15 cellular contexts compared by ENCODE assay signal in the genomic region with DNA sequence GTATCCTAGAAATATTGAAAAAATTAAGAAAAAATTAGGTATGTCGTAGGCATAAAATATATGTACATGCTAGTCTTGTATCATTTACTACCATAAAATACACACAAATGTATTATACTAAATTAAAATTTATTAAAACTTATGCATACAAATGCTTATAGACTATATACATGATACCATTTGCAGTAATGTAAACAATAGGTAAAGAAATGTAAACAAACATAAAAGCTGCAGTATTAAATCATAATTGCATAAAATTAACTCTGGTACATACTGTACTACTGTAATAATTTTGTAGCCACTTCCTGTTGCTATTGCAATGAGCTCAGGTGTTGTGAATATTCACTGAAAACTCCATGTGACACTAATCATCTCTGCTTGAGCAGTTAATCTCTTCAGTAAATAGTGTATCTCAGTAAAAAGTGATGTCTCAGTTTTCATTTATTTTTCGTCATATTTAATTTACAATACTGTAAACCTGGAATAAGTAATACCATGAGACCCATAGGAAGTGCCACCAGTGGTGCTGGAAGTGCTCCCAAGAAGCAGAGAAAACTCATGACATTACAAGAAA. TPM values are rescaled to one million over a fixed set of nuclear protein-coding genes. Genes with fewer than 3 reads are reported as not detected.
DNase-seq lines count a peak whose midpoint lies in the region; ATAC-seq and TF ChIP-seq lines count a peak whose summit lies in the region.
"Had no signal": no experiment of that assay in that cellular context is flagged by ENCODE, and none has a peak within 500 bp of the region (broad histone marks: within the 10 kb centered on the region; RNA-seq: fewer than 3 reads in every experiment).

No MANE protein-coding gene starts in this region.

- in situ Hi-C loops in gastrocnemius medialis (cut with MboI; ENCODE audit: low sequenced_read_pairs in 4 of 4) = no loop called here

- ATAC-seq in HG03565 (IDR thresholded peaks at IDR 0.05; ENCODE audit: unreplicated experiment) (no peak), gastrocnemius medialis (no peak), GM19035 (IDR thresholded peaks at IDR 0.05; ENCODE audit: unreplicated experiment) (no peak)
- ATAC-seq: GM12878, GM23338 had no signal

- peaks cover 16 to 58% of the 10 kb centered on the region in 2 experiments; a peak in 2 of 3 replicates for H3K36me3 ChIP-seq in HEK293 (ENCODE audit: control insufficient read depth in 2 of 2, insufficient read depth in 1 of 2, low read length in 2 of 2)
- peaks cover 0 to 65% of the 10 kb centered on the region in 2 donors for H3K36me3 ChIP-seq in gastrocnemius medialis

- TF ChIP-seq CTCF in HEK293 (tag by site-specific recombination; IDR thresholded peaks at IDR 0.05) (no peak), gastrocnemius medialis (IDR thresholded peaks at IDR 0.05 in 4 of 5, conservative IDR thresholded peaks at IDR 0.05 in 1 of 5) (no peak)

- POLR2A ChIA-PET in HEK293 (lab: Yijun Ruan, JAX) = no interaction called here

- no peak for TF ChIP-seq POLR2A in gastrocnemius medialis (IDR thresholded peaks at IDR 0.05)

- H3K27ac ChIP-seq in HEK293 (ENCODE audit: extremely low read depth, low read depth, low read length) (no peak overlapping the region), gastrocnemius medialis (no peak overlapping the region)
- H3K27ac ChIP-seq: HL-60 had no signal

- CTCF ChIA-PET in HEK293 (lab: Yijun Ruan, JAX) = interaction anchor here (0.6 kb wide), 1 partner anchor 25 kb away, joined by 3 read pairs; no protein-coding TSS in a partner anchor

- intact Hi-C loops in gastrocnemius medialis (cut with DNase I; ENCODE audit: low total_unique reads) = no loop called here

- DNase-seq in COR-L47 (lab: John Stamatoyannopoulos, UW) (peak; percentile 3), NCI-H69 (lab: John Stamatoyannopoulos, UW) (peak; percentile 5), gastrocnemius medialis (no peak)
- DNase-seq: CD8-positive, alpha-beta memory T cell; DMS79; H9; HFFc6; IMR-90; KBM-7 had no signal

- H3K9me3 ChIP-seq in HEK293 (ENCODE audit: control insufficient read depth, insufficient read depth, low read depth, low read length) = no peaks in the 10 kb centered on the region
- H3K9me3 ChIP-seq in gastrocnemius medialis = no peaks in the 10 kb centered on the region

- no peaks in the 10 kb centered on the region; the same call in 1 of the 2 replicates for H3K4me1 ChIP-seq in HEK293 (ENCODE audit: control insufficient read depth, insufficient read depth, low read length)
- H3K4me1 ChIP-seq in gastrocnemius medialis = no peaks in the 10 kb centered on the region

- H3K4me3 ChIP-seq in HEK293 (ENCODE audit: low read depth, low read length) (no peak overlapping the region), gastrocnemius medialis (no peak overlapping the region)
- H3K4me3 ChIP-seq: GM12878, GM23338 had no signal

- no peaks in the 10 kb centered on the region for H3K27me3 ChIP-seq in gastrocnemius medialis

TF ChIP-seq in HEK293, 187 proteins besides CTCF, POLR2A, EP300 and RAD21:
- TF ChIP-seq ZNF423 (tag by site-specific recombination; IDR thresholded peaks at IDR 0.05) = no peak
- TF ChIP-seq PRDM6 (tag by site-specific recombination; IDR thresholded peaks at IDR 0.05) = 0 out of 2 replicates have a peak, but pooled peaks have one; percentile 17

RNA-seq across cellular contexts. Expression of gene RALGAPB, which starts 29.3 kb away (rescaled TPM):
- 10 to 100 TPM; 23.2 to 28.8 (median 26.0) TPM for total RNA-seq in gastrocnemius medialis

Comparison
In these comparisons a context has a peak if more than half of its experiments do, and no peak if none do; other contexts are left out.
1. DNase-seq: peak in COR-L47 (single experiment) and NCI-H69 (single experiment); none in gastrocnemius medialis (0 of 2).